Comparison of ENCODE assay signal across 16 cellular contexts in genomic region chr6:3471286-3471685, GRCh38.
"Had no signal": no experiment of that assay in that cellular context is flagged by ENCODE, and none has a peak within 500 bp of the region (broad histone marks: within the 10 kb centered on the region; RNA-seq: fewer than 3 reads in every experiment).

No MANE protein-coding gene starts in this region.

- H3K36me3 ChIP-seq: right atrium auricular region, tibial nerve, vagina, WERI-Rb-1 had no signal

- H3K27me3 ChIP-seq: right atrium auricular region, tibial nerve, vagina had no signal

- DNase-seq: activated CD4-positive, alpha-beta T cell treated with anti-CD3 and anti-CD28 coated beads, Interleukin-2, amount 50 U/mL, for 48 hours; activated naive CD4-positive, alpha-beta T cell treated with anti-CD3 and anti-CD28 coated beads, Interleukin-2, amount 50 U/mL, for 16 hours; caudate nucleus; erythroblast; nucleus accumbens; stimulated activated CD4-positive, alpha-beta T cell treated with anti-CD3 and anti-CD28 coated beads, Interleukin-4, amount 100 ng/mL, for 24 hours; stimulated activated naive CD4-positive, alpha-beta T cell; substantia nigra; WERI-Rb-1 had no signal

- H3K4me3 ChIP-seq: right atrium auricular region, tibial nerve, vagina had no signal

- H3K27ac ChIP-seq: right atrium auricular region, vagina, WERI-Rb-1 had no signal

- ATAC-seq: activated T-helper 17 cell treated with anti-CD3 and anti-CD28 coated beads, Interleukin-2, amount 50 U/mL, for 72 hours; left lobe of liver; natural killer cell treated with Interleukin-12 subunit alpha and Interleukin-12 subunit beta and Interleukin-15 and Interleukin-18, amount 100 ng/mL, for 72 hours had no signal

- H3K9me3 ChIP-seq: right atrium auricular region, tibial nerve, vagina had no signal

- FAIRE-seq: colon had no signal
